In the genomic region with DNA sequence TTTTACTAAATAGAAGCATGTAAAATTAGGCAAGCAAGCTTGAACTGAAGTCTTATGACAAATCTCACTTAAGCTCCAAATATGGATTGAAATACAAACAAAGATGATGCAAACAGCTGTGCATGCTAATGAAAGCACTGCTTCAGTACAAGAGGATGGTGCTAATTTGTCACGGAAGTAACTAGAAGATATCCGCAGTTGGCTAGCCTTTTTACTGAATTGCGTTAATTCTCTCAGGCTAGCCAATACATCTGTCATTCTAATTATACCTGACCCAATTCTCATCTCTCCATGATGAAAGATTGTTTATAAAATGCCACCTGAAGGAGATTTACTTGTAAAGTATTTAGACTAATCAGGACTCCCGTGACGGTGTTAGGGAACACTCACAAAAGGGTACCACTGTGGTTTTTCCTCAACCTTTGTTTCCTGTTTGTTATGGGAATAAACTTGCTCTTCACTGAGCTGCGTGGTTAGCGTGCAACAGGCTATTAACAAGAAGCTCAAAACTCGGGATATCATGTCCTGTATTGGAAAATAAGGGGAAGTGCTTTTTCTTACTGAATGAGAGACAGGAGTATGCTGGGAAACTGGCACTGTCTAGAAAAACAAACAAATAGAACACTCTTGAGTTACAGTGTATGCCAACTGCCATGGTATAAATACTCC, we compare ENCODE assay signal across 9 cellular contexts.
DNase-seq lines count a peak whose midpoint lies in the region; ATAC-seq and TF ChIP-seq lines count a peak whose summit lies in the region.
"Had no signal": no experiment of that assay in that cellular context is flagged by ENCODE, and none has a peak within 500 bp of the region (broad histone marks: within the 10 kb centered on the region; RNA-seq: fewer than 3 reads in every experiment).

No MANE protein-coding gene starts in this region.

- intact Hi-C loops in body of pancreas (cut with DNase I), result no loop called here

- no peak for ATAC-seq in body of pancreas

- H3K27ac ChIP-seq in body of pancreas, result peak overlapping the region in 2 of 4 donors; percentile 6 to 32

- DNase-seq in GM04503 (ENCODE audit: low read depth), result peak; percentile 41
- DNase-seq in NCI-H510A treated with DMSO at 0.1 percent for 48 hours (lab: John Stamatoyannopoulos, UW), result peak; percentile 77
- DNase-seq in epithelial cell of esophagus (ENCODE audit: low read depth), result peak; percentile 46
- peak; percentile 73 for DNase-seq in pons (ENCODE audit: low spot score)
- no peak for DNase-seq in erythroblast (lab: John Stamatoyannopoulos, UW)
- DNase-seq in CD1c-positive myeloid dendritic cell (ENCODE audit: extremely low spot score), result no peak
- no peak for DNase-seq in body of pancreas
- no peak for DNase-seq in activated CD8-positive, alpha-beta memory T cell treated with anti-CD3 and anti-CD28 coated beads, Interleukin-2, amount 50 U/mL, for 4 hours
- DNase-seq: T1000 had no signal

- H3K4me3 ChIP-seq in epithelial cell of esophagus (ENCODE audit: low read length), result no peak overlapping the region
- H3K4me3 ChIP-seq in body of pancreas, result no peak overlapping the region

- H3K9me3 ChIP-seq in body of pancreas, result no peaks in the 10 kb centered on the region

- no peaks in the 10 kb centered on the region for H3K36me3 ChIP-seq in body of pancreas (replicated peaks in 1 of 2; ENCODE audit: insufficient read depth in 1 of 2, low read depth in 2 of 2)

- TF ChIP-seq POLR2A in erythroblast (IDR thresholded peaks at IDR 0.05; ENCODE audit: low read length), result no peak
- TF ChIP-seq POLR2A in body of pancreas (IDR thresholded peaks at IDR 0.05), result no peak

- 71 to 79% methylated on average over 8 of the region's 8 CpGs for WGBS in body of pancreas, 2 donors

- no peaks in the 10 kb centered on the region for H3K27me3 ChIP-seq in body of pancreas

- no peak for TF ChIP-seq CTCF in epithelial cell of esophagus (IDR thresholded peaks at IDR 0.05; ENCODE audit: insufficient read depth, low read depth, low read length, missing control alignments)
- TF ChIP-seq CTCF in body of pancreas (IDR thresholded peaks at IDR 0.05), result no peak

- H3K4me1 ChIP-seq in body of pancreas, result peaks cover 14% of the 10 kb centered on the region

Comparison
In these comparisons a context has a peak if more than half of its experiments do, and no peak if none do; other contexts are left out.
1. DNase-seq: peak in GM04503 (single experiment), NCI-H510A treated with DMSO at 0.1 percent for 48 hours (single experiment), epithelial cell of esophagus (single experiment) and pons (single experiment); none in erythroblast (0 of 2), CD1c-positive myeloid dendritic cell (single experiment), body of pancreas (0 of 4) and activated CD8-positive, alpha-beta memory T cell treated with anti-CD3 and anti-CD28 coated beads, Interleukin-2, amount 50 U/mL, for 4 hours (single experiment).